Comparison of ENCODE assay signal across 8 cellular contexts in genomic region chr2:36785179-36785795, GRCh38.
DNase-seq lines count a peak whose midpoint lies in the region; ATAC-seq and TF ChIP-seq lines count a peak whose summit lies in the region.

No MANE protein-coding gene starts in this region.

- H3K9me3 Mint-ChIP-seq in CD4-positive, CD25-positive, alpha-beta regulatory T cell: peaks cover 0 to 2% (median 0%) of the 10 kb centered on the region in 7 donors

- H3K27me3 ChIP-seq in CD4-positive, CD25-positive, alpha-beta regulatory T cell (ENCODE audit: control insufficient read depth, insufficient read depth, low read length): peaks cover 10% of the 10 kb centered on the region
- H3K27me3 ChIP-seq in OCI-LY3 (ENCODE audit: low read depth, low read length) (peaks cover 3% of the 10 kb centered on the region; the same call in 1 of the 2 replicates), neuronal stem cell (ENCODE audit: control insufficient read depth in 3 of 3, insufficient read depth in 3 of 3, low read depth in 1 of 3, low read length in 3 of 3) (peaks cover 0 to 2% (median 0%) of the 10 kb centered on the region in 3 experiments), thoracic aorta (replicated peaks; ENCODE audit: insufficient read depth) (no peaks in the 10 kb centered on the region)

- no peak overlapping the region for H3K27ac ChIP-seq in CD4-positive, CD25-positive, alpha-beta regulatory T cell (ENCODE audit: insufficient read depth, low read length, poor library complexity, severe bottlenecking)
- H3K27ac ChIP-seq in OCI-LY3 (ENCODE audit: low read length) (no peak overlapping the region), neuronal stem cell (replicated peaks; ENCODE audit: low read length) (no peak overlapping the region), thoracic aorta (no peak overlapping the region)

- H2AFZ ChIP-seq in OCI-LY3 (ENCODE audit: low read depth, low read length) (no peak overlapping the region), neuronal stem cell (ENCODE audit: low read length) (no peak overlapping the region)

- no peak overlapping the region for H3K9ac ChIP-seq in OCI-LY3 (ENCODE audit: low read length)
- no peak overlapping the region for H3K9ac ChIP-seq in neuronal stem cell (ENCODE audit: low read depth, low read length, poor library complexity)

- peak overlapping the region; percentile 44 for H3K4me2 ChIP-seq in OCI-LY3 (ENCODE audit: low read length)
- H3K4me2 ChIP-seq in neuronal stem cell (ENCODE audit: insufficient read depth, low read length, poor library complexity, severe bottlenecking): no peak overlapping the region

- no peaks in the 10 kb centered on the region for H3K79me2 ChIP-seq in OCI-LY3 (ENCODE audit: low read length)

- TF ChIP-seq CTCF in OCI-LY3 (IDR thresholded peaks at IDR 0.05; ENCODE audit: low read depth, low read length): peak; percentile 91
- peak; percentile 96 for TF ChIP-seq CTCF in thoracic aorta (IDR thresholded peaks at IDR 0.05)

- H4K20me1 ChIP-seq in OCI-LY3 (ENCODE audit: insufficient read depth, low read length): no peaks in the 10 kb centered on the region

- peak; percentile 72 to 75 for ATAC-seq in CD4-positive, CD25-positive, alpha-beta regulatory T cell (ENCODE audit: low read depth in 2 of 2)
- peak; percentile 73 for ATAC-seq in GM19372 (IDR thresholded peaks at IDR 0.05; ENCODE audit: low read depth, unreplicated experiment)
- no peak for ATAC-seq in thoracic aorta (ENCODE audit: insufficient number of reproducible peaks, low FRiP score, low read depth)

- no peak overlapping the region for H3K4ac ChIP-seq in neuronal stem cell (ENCODE audit: low read length)

- no peaks in the 10 kb centered on the region for H3K9me3 ChIP-seq in CD4-positive, CD25-positive, alpha-beta regulatory T cell (ENCODE audit: control insufficient read depth in 2 of 2, low read length in 2 of 2)
- H3K9me3 ChIP-seq in OCI-LY3 (ENCODE audit: insufficient read depth, low read length) (no peaks in the 10 kb centered on the region), neuronal stem cell (replicated peaks in 1 of 2; ENCODE audit: control insufficient read depth in 2 of 2, insufficient read depth in 1 of 2, low read depth in 1 of 2, low read length in 2 of 2) (no peaks in the 10 kb centered on the region), thoracic aorta (no peaks in the 10 kb centered on the region)

- H4K91ac ChIP-seq in neuronal stem cell (ENCODE audit: low read depth, low read length, poor library complexity): no peak overlapping the region

- H3K4me1 ChIP-seq in CD4-positive, CD25-positive, alpha-beta regulatory T cell (ENCODE audit: control insufficient read depth, insufficient read depth, low read length, poor library complexity, severe bottlenecking): no peaks in the 10 kb centered on the region
- peaks cover 41% of the 10 kb centered on the region for H3K4me1 ChIP-seq in OCI-LY3 (ENCODE audit: low read length)
- peaks cover 0 to 3% of the 10 kb centered on the region in 2 donors for H3K4me1 ChIP-seq in neuronal stem cell (ENCODE audit: control insufficient read depth in 2 of 2, insufficient read depth in 1 of 2, low read depth in 1 of 2, low read length in 2 of 2)
- no peaks in the 10 kb centered on the region for H3K4me1 ChIP-seq in thoracic aorta (ENCODE audit: control insufficient read depth in 1 of 2, low read depth in 2 of 2)

- no peaks in the 10 kb centered on the region for H3K36me3 ChIP-seq in CD4-positive, CD25-positive, alpha-beta regulatory T cell (ENCODE audit: control insufficient read depth, insufficient read depth, low read length)
- H3K36me3 ChIP-seq in OCI-LY3 (replicated peaks; ENCODE audit: low read depth, low read length) (no peaks in the 10 kb centered on the region), neuronal stem cell (replicated peaks in 1 of 2; ENCODE audit: control insufficient read depth in 2 of 2, insufficient read depth in 2 of 2, low read length in 2 of 2) (no peaks in the 10 kb centered on the region), thoracic aorta (no peaks in the 10 kb centered on the region)

- H2BK12ac ChIP-seq in neuronal stem cell (ENCODE audit: low read length): no peak overlapping the region

- H3K27me3 Mint-ChIP-seq in CD4-positive, CD25-positive, alpha-beta regulatory T cell: peaks cover 17% of the 10 kb centered on the region

- no peak overlapping the region for H3K14ac ChIP-seq in neuronal stem cell (ENCODE audit: low read length)

- no CpG with 5 or more reads among the region's 5 CpGs for WGBS in neuronal stem cell (ENCODE audit: extremely low coverage in 2 of 2, insufficient read length in 2 of 2, insufficient replicate concordance in 1 of 2), 2 donors

- H3K4me3 ChIP-seq in CD4-positive, CD25-positive, alpha-beta regulatory T cell (ENCODE audit: low read depth, low read length): no peak overlapping the region
- H3K4me3 ChIP-seq in OCI-LY3 (ENCODE audit: low read length) (0 out of 2 replicates have a peak overlapping the region, but pooled peaks have one; percentile 4), neuronal stem cell (ENCODE audit: low read length in 2 of 2) (no peak overlapping the region), thoracic aorta (no peak overlapping the region)

- no peak overlapping the region for H3K4me3 Mint-ChIP-seq in CD4-positive, CD25-positive, alpha-beta regulatory T cell

- no peak overlapping the region for H3K23ac ChIP-seq in neuronal stem cell (ENCODE audit: low read depth, low read length, poor library complexity)

- peak; percentile 20 to 72 (median 62) for DNase-seq in CD4-positive, CD25-positive, alpha-beta regulatory T cell
- DNase-seq in HT1080 (ENCODE audit: low read depth) (peak; percentile 86), activated T-cell treated with anti-CD3 and anti-CD28 coated beads for 48 hours (ENCODE audit: low read depth) (peak; percentile 61), fibroblast of peridontal ligament (ENCODE audit: extremely low read depth) (peak; percentile 77), neuronal stem cell (ENCODE audit: low spot score) (peak; percentile 67), thoracic aorta (ENCODE audit: low spot score) (no peak)

- no peaks in the 10 kb centered on the region for H3K79me1 ChIP-seq in neuronal stem cell (ENCODE audit: low read depth, low read length)

- H4K8ac ChIP-seq in neuronal stem cell (ENCODE audit: low read depth, low read length): no peak overlapping the region

- no peak overlapping the region for H3K27ac Mint-ChIP-seq in CD4-positive, CD25-positive, alpha-beta regulatory T cell

- H3K18ac ChIP-seq in neuronal stem cell (ENCODE audit: low read length): no peak overlapping the region

- H2AK5ac ChIP-seq in neuronal stem cell (ENCODE audit: low read depth, low read length): no peak overlapping the region

- H3K4me1 Mint-ChIP-seq in CD4-positive, CD25-positive, alpha-beta regulatory T cell: peaks cover 0 to 3% (median 1%) of the 10 kb centered on the region in 4 donors

- no peak overlapping the region for H2BK15ac ChIP-seq in neuronal stem cell (ENCODE audit: low read length)

- H2BK5ac ChIP-seq in neuronal stem cell (ENCODE audit: low read length): no peak overlapping the region

- H3K36me3 Mint-ChIP-seq in CD4-positive, CD25-positive, alpha-beta regulatory T cell: no peaks in the 10 kb centered on the region

- no peak overlapping the region for H2BK120ac ChIP-seq in neuronal stem cell (ENCODE audit: low read depth, low read length)
